In the genomic region with DNA sequence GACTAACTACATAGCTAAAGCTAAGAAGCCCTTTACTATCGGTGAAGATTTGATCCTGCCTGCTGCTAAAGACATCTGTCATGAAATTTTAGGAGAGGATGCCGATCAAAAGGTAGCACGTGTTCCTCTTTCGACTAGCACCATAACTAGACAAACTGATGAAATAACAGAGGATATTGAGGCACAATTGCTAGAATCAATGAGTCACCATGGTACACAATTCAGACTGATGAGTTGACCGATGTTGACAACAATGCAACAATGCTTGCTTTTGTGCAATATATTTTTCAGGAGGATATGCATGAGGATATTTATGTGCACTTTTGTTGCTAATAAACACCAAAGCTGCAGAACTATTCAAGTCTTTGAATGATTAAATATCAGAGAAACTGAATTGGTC, we compare ENCODE assay signal across 2 cellular contexts.
TF ChIP-seq lines count a peak whose summit lies in the region.

No MANE protein-coding gene starts in this region.

TF ChIP-seq in HepG2, 621 proteins besides CTCF, POLR2A, EP300 and RAD21:
- TF ChIP-seq ZKSCAN1 (IDR thresholded peaks at IDR 0.05; ENCODE audit: low read length) (no peak), ATF4 (CRISPR knock-in tag; IDR thresholded peaks at IDR 0.05) (peak in 1 of 2 experiments; percentile 85; a peak in 2 of 4 replicates), ZNF678 (CRISPR knock-in tag; IDR thresholded peaks at IDR 0.05) (no peak), DMAP1 (CRISPR knock-in tag; IDR thresholded peaks at IDR 0.05) (no peak), FOSL2 (CRISPR knock-in tag; IDR thresholded peaks at IDR 0.05) (peak; percentile 65; the same call in 1 of the 2 replicates), PTBP1 (IDR thresholded peaks at IDR 0.05; ENCODE audit: low read depth, low read length, poor library complexity, severe bottlenecking) (no peak), IKZF1 (IDR thresholded peaks at IDR 0.05) (no peak), ZNF432 (CRISPR knock-in tag; IDR thresholded peaks at IDR 0.05; ENCODE audit: borderline replicate concordance) (no peak), ZSCAN22 (CRISPR knock-in tag; IDR thresholded peaks at IDR 0.05) (no peak), GZF1 (CRISPR knock-in tag; IDR thresholded peaks at IDR 0.05) (no peak), BCL6 (CRISPR knock-in tag; IDR thresholded peaks at IDR 0.05) (no peak)

TF ChIP-seq in endothelial cell of umbilical vein, 7 proteins besides CTCF, POLR2A, EP300 and RAD21:
- TF ChIP-seq JUN (IDR thresholded peaks at IDR 0.05; ENCODE audit: borderline replicate concordance, insufficient read depth, insufficient read length, low read depth) (peak; percentile 17), FOS (IDR thresholded peaks at IDR 0.05; ENCODE audit: borderline replicate concordance, insufficient read depth, low read length) (no peak)
